16 cellular contexts compared by ENCODE assay signal in the genomic region with DNA sequence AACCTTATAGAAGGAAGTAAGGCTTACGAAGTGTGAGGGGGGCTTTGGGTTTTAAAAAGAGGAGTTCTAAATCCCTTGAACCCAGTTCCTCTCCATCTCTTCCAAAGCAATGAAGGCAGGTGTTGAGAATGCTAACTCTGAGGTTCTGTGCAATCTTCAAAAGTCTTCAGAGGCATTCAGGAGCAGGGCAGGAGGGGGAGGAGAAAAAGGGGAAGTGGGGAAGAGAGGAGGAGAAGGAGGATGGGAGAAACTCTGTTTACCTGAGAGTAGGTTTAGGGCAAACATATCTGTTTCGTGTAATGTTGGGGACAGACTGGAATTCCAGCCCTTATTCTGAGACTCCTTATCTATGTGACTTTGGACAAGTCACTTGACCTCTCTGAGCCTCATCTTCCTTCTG. TPM values are rescaled to one million over a fixed set of nuclear protein-coding genes. Genes with fewer than 3 reads are reported as not detected.
A peak's percentile ranks its signal among the peaks of the same experiment; 100 is the strongest.
DNase-seq lines count a peak whose midpoint lies in the region; ATAC-seq and TF ChIP-seq lines count a peak whose summit lies in the region.
"Had no signal": no experiment of that assay in that cellular context is flagged by ENCODE, and none has a peak within 500 bp of the region (broad histone marks: within the 10 kb centered on the region; RNA-seq: fewer than 3 reads in every experiment).

No MANE protein-coding gene starts in this region.

- TF ChIP-seq POLR2A in body of pancreas (IDR thresholded peaks at IDR 0.05) = no peak

- peak overlapping the region in 3 of 4 donors; percentile 59 to 73 (median 62) for H3K27ac ChIP-seq in body of pancreas
- H3K27ac ChIP-seq in muscle layer of duodenum (ENCODE audit: low read length) = peak overlapping the region; percentile 11
- peak overlapping the region; percentile 14 for H3K27ac ChIP-seq in upper lobe of right lung
- no peak overlapping the region for H3K27ac ChIP-seq in CD4-positive, alpha-beta memory T cell (ENCODE audit: low read depth, low read length)
- H3K27ac ChIP-seq: A549, neural progenitor cell had no signal

- H3K27me3 Mint-ChIP-seq in CD4-positive, alpha-beta memory T cell = peaks cover 0 to 8% of the 10 kb centered on the region in 2 donors

- no peak overlapping the region for H3K4me3 Mint-ChIP-seq in CD4-positive, alpha-beta memory T cell
- H3K4me3 Mint-ChIP-seq: neural progenitor cell; stimulated activated effector memory CD8-positive, alpha-beta T cell treated with anti-CD3 and anti-CD28 coated beads, Interleukin-12 subunit alpha, Interleukin-12 subunit beta, amount 100 ng/mL, for 72 hours; T-helper 2 cell treated with Interferon-gamma antibody and Interleukin-4, amounts not matched to agents 5 μg/mL and 100 μg/mL, for 36 hours had no signal

- peaks cover 0 to 4% (median under 1%) of the 10 kb centered on the region in 4 donors for H3K4me1 Mint-ChIP-seq in CD4-positive, alpha-beta memory T cell

- ATAC-seq in body of pancreas (no peak), upper lobe of right lung (no peak)

- no peaks in the 10 kb centered on the region for H3K9me3 ChIP-seq in body of pancreas
- no peaks in the 10 kb centered on the region for H3K9me3 ChIP-seq in muscle layer of duodenum (ENCODE audit: control insufficient read depth in 1 of 2, low read length in 2 of 2)
- H3K9me3 ChIP-seq in upper lobe of right lung = no peaks in the 10 kb centered on the region
- H3K9me3 ChIP-seq in CD4-positive, alpha-beta memory T cell (ENCODE audit: control insufficient read depth in 1 of 2, low read length in 2 of 2) = no peaks in the 10 kb centered on the region
- H3K9me3 ChIP-seq: A549 had no signal

- no peak overlapping the region for H3K4me3 ChIP-seq in body of pancreas
- H3K4me3 ChIP-seq in muscle layer of duodenum (ENCODE audit: low read depth in 1 of 2, low read length in 2 of 2) = no peak overlapping the region
- H3K4me3 ChIP-seq in upper lobe of right lung = no peak overlapping the region
- H3K4me3 ChIP-seq in CD4-positive, alpha-beta memory T cell (ENCODE audit: low read length in 2 of 2) = no peak overlapping the region
- H3K4me3 ChIP-seq: A549, neural progenitor cell, skin epidermis had no signal

- H3K36me3 ChIP-seq in body of pancreas (replicated peaks in 1 of 2; ENCODE audit: insufficient read depth in 1 of 2, low read depth in 2 of 2) (no peaks in the 10 kb centered on the region), muscle layer of duodenum (ENCODE audit: control insufficient read depth in 1 of 2, insufficient read depth in 2 of 2, low read length in 2 of 2) (no peaks in the 10 kb centered on the region), upper lobe of right lung (no peaks in the 10 kb centered on the region)
- no peaks in the 10 kb centered on the region for H3K36me3 ChIP-seq in CD4-positive, alpha-beta memory T cell (ENCODE audit: insufficient read depth, low read length)
- H3K36me3 ChIP-seq: neural progenitor cell had no signal

- TF ChIP-seq CTCF in body of pancreas (IDR thresholded peaks at IDR 0.05) (no peak), upper lobe of right lung (IDR thresholded peaks at IDR 0.05) (no peak)

- H3K9me3 Mint-ChIP-seq in CD4-positive, alpha-beta memory T cell = no peaks in the 10 kb centered on the region
- H3K9me3 Mint-ChIP-seq: neural progenitor cell; stimulated activated effector memory CD8-positive, alpha-beta T cell treated with anti-CD3 and anti-CD28 coated beads, Interleukin-12 subunit alpha, Interleukin-12 subunit beta, amount 100 ng/mL, for 72 hours; T-helper 2 cell treated with Interferon-gamma antibody and Interleukin-4, amounts not matched to agents 5 μg/mL and 100 μg/mL, for 36 hours had no signal

- H3K27me3 ChIP-seq in body of pancreas = no peaks in the 10 kb centered on the region
- H3K27me3 ChIP-seq in muscle layer of duodenum (ENCODE audit: low read depth, low read length) = no peaks in the 10 kb centered on the region
- H3K27me3 ChIP-seq in upper lobe of right lung = peaks cover 7% of the 10 kb centered on the region
- no peaks in the 10 kb centered on the region for H3K27me3 ChIP-seq in CD4-positive, alpha-beta memory T cell (ENCODE audit: insufficient read depth, low read length)

- H3K4me1 ChIP-seq in body of pancreas (peaks cover 42% of the 10 kb centered on the region), muscle layer of duodenum (ENCODE audit: control insufficient read depth in 1 of 2, insufficient read depth in 2 of 2, low read length in 2 of 2) (peaks cover 21 to 22% of the 10 kb centered on the region in 2 donors), upper lobe of right lung (peaks cover 33% of the 10 kb centered on the region)
- H3K4me1 ChIP-seq in CD4-positive, alpha-beta memory T cell (ENCODE audit: insufficient read depth, low read length) = no peaks in the 10 kb centered on the region
- H3K4me1 ChIP-seq: A549 had no signal

- H3K36me3 Mint-ChIP-seq in CD4-positive, alpha-beta memory T cell = no peaks in the 10 kb centered on the region
- H3K36me3 Mint-ChIP-seq: neural progenitor cell had no signal

- DNase-seq in SKM-1 treated with dmso at 0.1 percent for 144 hours (lab: John Stamatoyannopoulos, UW; ENCODE audit: unreplicated experiment) (peak; percentile 23), SKM-1 (lab: John Stamatoyannopoulos, UW; ENCODE audit: unreplicated experiment) (no peak), body of pancreas (no peak), upper lobe of right lung (no peak), GM19238 (ENCODE audit: insufficient read length, low spot score) (no peak), NCI-H2107 treated with DMSO at 0.1 percent for 48 hours (lab: John Stamatoyannopoulos, UW; ENCODE audit: unreplicated experiment) (no peak)
- DNase-seq in CD4-positive, alpha-beta memory T cell = no peak

- intact Hi-C loops in body of pancreas (cut with DNase I) (loop anchor here (5.0 kb wide), 1 partner anchor 57 kb away; no protein-coding TSS in a partner anchor), upper lobe of right lung (cut with DNase I) (loop anchor here (5.0 kb wide), 1 partner anchor 62 kb away; no protein-coding TSS in a partner anchor)
- intact Hi-C loops in CD4-positive, alpha-beta memory T cell (cut with micrococcal nuclease) = loop anchor here (1.0 to 10.0 kb wide), 5 partner anchors 61 to 442 kb away; a partner anchor contains a TSS

- 61 to 64% methylated on average over 2 of the region's 2 CpGs for WGBS in body of pancreas, 2 donors

- CTCF ChIA-PET in CD4-positive, alpha-beta memory T cell (lab: Charles Lee; ENCODE audit: partially characterized antibody) = interaction anchor here (1.0 to 9.4 kb wide), 15 partner anchors 8 to 441 kb away, joined by 3 to 94 read pairs (median 5); no protein-coding TSS in a partner anchor

- no peak overlapping the region for H3K27ac Mint-ChIP-seq in CD4-positive, alpha-beta memory T cell
- H3K27ac Mint-ChIP-seq: neural progenitor cell; stimulated activated effector memory CD8-positive, alpha-beta T cell treated with anti-CD3 and anti-CD28 coated beads, Interleukin-12 subunit alpha, Interleukin-12 subunit beta, amount 100 ng/mL, for 72 hours; T-helper 2 cell treated with Interferon-gamma antibody and Interleukin-4, amounts not matched to agents 5 μg/mL and 100 μg/mL, for 36 hours had no signal

- POLR2A ChIA-PET in CD4-positive, alpha-beta memory T cell (lab: Charles Lee; ENCODE audit: partially characterized antibody) = interaction anchor here (0.6 to 1.1 kb wide), 2 partner anchors 61 to 323 kb away, joined by 3 to 4 read pairs; a partner anchor contains a TSS

RNA-seq across cellular contexts. Expression of a gene that starts 36.9 kb away (rescaled TPM):
- 1 to 10 TPM in 1 of 2 donors, not detected in 1; 1.8 TPM for total RNA-seq in body of pancreas
- 4.0 TPM for total RNA-seq in upper lobe of right lung
- total RNA-seq in CD4-positive, alpha-beta memory T cell = not detected
- not detected for polyA plus RNA-seq in CD4-positive, alpha-beta memory T cell
- total RNA-seq: fibroblast of villous mesenchyme, RPMI7951 had no signal
- polyA plus RNA-seq: A549 had no signal

RNA-seq across cellular contexts. Expression of a gene that starts 52.4 kb away (rescaled TPM):
- total RNA-seq in body of pancreas (10 to 100 TPM; 14.5 to 26.4 TPM), upper lobe of right lung (91.5 TPM)
- not detected for total RNA-seq in CD4-positive, alpha-beta memory T cell
- not detected for polyA plus RNA-seq in CD4-positive, alpha-beta memory T cell
- total RNA-seq: bronchial epithelial cell, fibroblast of villous mesenchyme, RPMI7951 had no signal

Comparison
In these comparisons a context has a peak if more than half of its experiments do, and no peak if none do; other contexts are left out.
1. RNA of a gene that starts 52.4 kb away (total RNA-seq): 91.5 TPM in upper lobe of right lung (single experiment) and 14.5 to 26.4 TPM in body of pancreas; not detected in CD4-positive, alpha-beta memory T cell; every median in the first group is over 10 times any median in the second.